Comparison of ENCODE assay signal across 13 cellular contexts in the genomic region with DNA sequence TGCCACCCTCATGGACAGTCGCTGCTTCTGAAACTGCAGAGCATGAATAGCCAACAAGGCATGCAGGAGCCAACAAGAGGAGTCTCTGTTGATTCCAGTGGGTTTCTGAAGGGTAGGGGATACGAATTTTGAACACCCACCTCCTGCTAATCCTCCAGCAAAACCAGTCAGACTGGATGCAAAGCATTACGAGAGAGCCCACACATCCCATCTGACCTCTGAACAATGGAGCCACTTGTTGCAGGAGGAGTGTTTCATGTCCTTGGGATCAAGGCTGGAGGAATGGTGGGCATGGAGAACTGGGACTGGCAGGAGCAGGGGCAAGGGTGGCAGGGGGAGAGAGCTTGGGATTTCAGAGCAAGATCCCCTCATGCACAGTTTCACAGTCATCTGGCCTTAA. TPM values are rescaled to one million over a fixed set of nuclear protein-coding genes. Genes with fewer than 3 reads are reported as not detected.
"Had no signal": no experiment of that assay in that cellular context is flagged by ENCODE, and none has a peak within 500 bp of the region (broad histone marks: within the 10 kb centered on the region; RNA-seq: fewer than 3 reads in every experiment).

No MANE protein-coding gene starts in this region.

- DNase-seq: activated CD4-positive, alpha-beta memory T cell treated with anti-CD3 and anti-CD28 coated beads for 36 hours; activated CD4-positive, alpha-beta T cell treated with anti-CD3 and anti-CD28 coated beads for 1 hour; activated effector memory CD4-positive, alpha-beta T cell treated with anti-CD3 and anti-CD28 coated beads, Interleukin-2, amount 50 U/mL, for 16 hours; activated naive CD8-positive, alpha-beta T cell treated with anti-CD3 and anti-CD28 coated beads for 36 hours; activated T-cell treated with anti-CD3 and anti-CD28 coated beads, Interleukin-2, amount 50 U/mL, for 4 hours; esophagus squamous epithelium; foreskin fibroblast; occipital lobe; psoas muscle; right lobe of liver; stimulated activated naive CD4-positive, alpha-beta T cell had no signal

- ATAC-seq: activated T-cell treated with anti-CD3 and anti-CD28 coated beads, Interleukin-2, amount 50 U/mL, for 4 hours; left lobe of liver; natural killer cell treated with Interleukin-12 subunit alpha and Interleukin-12 subunit beta and Interleukin-15 and Interleukin-18, amount 100 ng/mL, for 72 hours; psoas muscle; right lobe of liver had no signal

- H3K4me3 ChIP-seq: psoas muscle, right lobe of liver had no signal

- H3K27me3 ChIP-seq: right lobe of liver had no signal

- H3K27ac ChIP-seq: esophagus squamous epithelium, psoas muscle, right lobe of liver had no signal

- H3K36me3 ChIP-seq: esophagus squamous epithelium, right lobe of liver had no signal

- H3K4me1 ChIP-seq: psoas muscle, right lobe of liver had no signal

- H3K9me3 ChIP-seq: esophagus squamous epithelium, psoas muscle, right lobe of liver had no signal

RNA-seq across cellular contexts. Expression of a gene that starts 1.6 kb away (rescaled TPM):
- total RNA-seq: activated CD4-positive, alpha-beta memory T cell treated with anti-CD3 and anti-CD28 coated beads for 36 hours; activated naive CD8-positive, alpha-beta T cell treated with anti-CD3 and anti-CD28 coated beads for 36 hours; activated T-cell treated with anti-CD3 and anti-CD28 coated beads, Interleukin-2, amount 50 U/mL, for 4 hours; natural killer cell treated with Interleukin-12 subunit alpha and Interleukin-12 subunit beta and Interleukin-15 and Interleukin-18, amount 100 ng/mL, for 72 hours had no signal
